Comparison of ENCODE assay signal across 8 cellular contexts in genomic region chr7:28178537-28178936, GRCh38. TPM values are rescaled to one million over a fixed set of nuclear protein-coding genes. Genes with fewer than 3 reads are reported as not detected.
DNase-seq lines count a peak whose midpoint lies in the region; ATAC-seq, FAIRE-seq and TF ChIP-seq lines count a peak whose summit lies in the region.

No MANE protein-coding gene starts in this region.

- ATAC-seq in activated naive CD4-positive, alpha-beta T cell treated with anti-CD3 and anti-CD28 coated beads, Interleukin-2, amount 50 U/mL, for 72 hours = no peak
- no peak for ATAC-seq in GM19351 (IDR thresholded peaks at IDR 0.05; ENCODE audit: unreplicated experiment)
- no peak for ATAC-seq in HG03354 (IDR thresholded peaks at IDR 0.05; ENCODE audit: poor library complexity, severe bottlenecking, unreplicated experiment)

- intact Hi-C loops in activated naive CD4-positive, alpha-beta T cell treated with anti-CD3 and anti-CD28 coated beads for 36 hours (cut with micrococcal nuclease) = no loop called here
- intact Hi-C loops in activated T-helper 1 cell treated with anti-CD3 and anti-CD28 coated beads, Interleukin-12 subunit alpha, Interleukin-12 subunit beta, Interleukin-2, Interleukin-4 antibody, amounts not matched to agents 30 ng/mL and 10 ng/mL and 1 ng/mL, durations not matched to agents 14 hours and 24 hours and 36 hours (cut with micrococcal nuclease) = loop anchor here (2.0 to 10.0 kb wide), 3 partner anchors 60 to 1314 kb away; partner anchors contain the start of gene SKAP2
- intact Hi-C loops in kidney (cut with DNase I) (no loop called here), thyroid gland (cut with DNase I) (no loop called here)

- TF ChIP-seq CTCF in kidney (IDR thresholded peaks at IDR 0.05; ENCODE audit: borderline replicate concordance, extremely low read depth, insufficient read depth) = no peak
- no peak for TF ChIP-seq CTCF in thyroid gland (IDR thresholded peaks at IDR 0.05)

- H3K4me1 ChIP-seq in kidney (ENCODE audit: control insufficient read depth in 1 of 2, insufficient read depth in 1 of 2, low read depth in 1 of 2, low read length in 2 of 2) = peaks cover 0 to 5% of the 10 kb centered on the region in 2 donors
- H3K4me1 ChIP-seq in thyroid gland = peaks cover 7 to 38% of the 10 kb centered on the region in 2 donors

- no peaks in the 10 kb centered on the region for H3K9me3 ChIP-seq in kidney (ENCODE audit: control insufficient read depth in 1 of 2, low read length in 2 of 2)
- no peaks in the 10 kb centered on the region for H3K9me3 ChIP-seq in thyroid gland

- peak overlapping the region; percentile 15 for H3K27ac Mint-ChIP-seq in activated naive CD4-positive, alpha-beta T cell treated with anti-CD3 and anti-CD28 coated beads for 36 hours
- H3K27ac Mint-ChIP-seq in activated naive CD4-positive, alpha-beta T cell treated with anti-CD3 and anti-CD28 coated beads, Interleukin-2, amount 50 U/mL, for 72 hours = no peak overlapping the region
- peak overlapping the region; percentile 62 for H3K27ac Mint-ChIP-seq in activated T-helper 1 cell treated with anti-CD3 and anti-CD28 coated beads, Interleukin-12 subunit alpha, Interleukin-12 subunit beta, Interleukin-2, Interleukin-4 antibody, amounts not matched to agents 30 ng/mL and 10 ng/mL and 1 ng/mL, durations not matched to agents 14 hours and 24 hours and 36 hours

- peak overlapping the region; percentile 60 for H3K4me3 Mint-ChIP-seq in activated naive CD4-positive, alpha-beta T cell treated with anti-CD3 and anti-CD28 coated beads for 36 hours
- H3K4me3 Mint-ChIP-seq in activated T-helper 1 cell treated with anti-CD3 and anti-CD28 coated beads, Interleukin-12 subunit alpha, Interleukin-12 subunit beta, Interleukin-2, Interleukin-4 antibody, amounts not matched to agents 30 ng/mL and 10 ng/mL and 1 ng/mL, durations not matched to agents 14 hours and 24 hours and 36 hours = peak overlapping the region; percentile 82

- H3K9ac ChIP-seq in kidney (ENCODE audit: low read length in 2 of 2) = peak overlapping the region in 1 of 2 donors; percentile 43

- H3K27me3 Mint-ChIP-seq in activated naive CD4-positive, alpha-beta T cell treated with anti-CD3 and anti-CD28 coated beads for 36 hours (ENCODE audit: low read depth) = peaks cover 6% of the 10 kb centered on the region
- H3K27me3 Mint-ChIP-seq in activated T-helper 1 cell treated with anti-CD3 and anti-CD28 coated beads, Interleukin-12 subunit alpha, Interleukin-12 subunit beta, Interleukin-2, Interleukin-4 antibody, amounts not matched to agents 30 ng/mL and 10 ng/mL and 1 ng/mL, durations not matched to agents 14 hours and 24 hours and 36 hours (ENCODE audit: insufficient read depth) = peaks cover 25% of the 10 kb centered on the region

- no peak for DNase-seq in activated naive CD4-positive, alpha-beta T cell treated with anti-CD3 and anti-CD28 coated beads for 36 hours
- no peak for DNase-seq in activated naive CD4-positive, alpha-beta T cell treated with anti-CD3 and anti-CD28 coated beads, Interleukin-2, amount 50 U/mL, for 72 hours (ENCODE audit: low spot score in 2 of 2)
- no peak for DNase-seq in activated T-helper 1 cell treated with anti-CD3 and anti-CD28 coated beads, Interleukin-12 subunit alpha, Interleukin-12 subunit beta, Interleukin-2, Interleukin-4 antibody, amounts not matched to agents 30 ng/mL and 10 ng/mL and 1 ng/mL, durations not matched to agents 14 hours and 24 hours and 36 hours (ENCODE audit: low spot score)
- DNase-seq in kidney = no peak
- DNase-seq in thyroid gland = no peak
- DNase-seq in NCI-H446 treated with DMSO at 0.1 percent for 48 hours (lab: John Stamatoyannopoulos, UW) = no peak

- no peak for FAIRE-seq in kidney (lab: Jason Lieb, UNC)

- H3K36me3 ChIP-seq in kidney (ENCODE audit: control insufficient read depth in 1 of 2, insufficient read depth in 2 of 2, low read length in 2 of 2) (no peaks in the 10 kb centered on the region), thyroid gland (no peaks in the 10 kb centered on the region)

- H3K27me3 ChIP-seq in thyroid gland = no peaks in the 10 kb centered on the region

- no peaks in the 10 kb centered on the region for H3K36me3 Mint-ChIP-seq in activated naive CD4-positive, alpha-beta T cell treated with anti-CD3 and anti-CD28 coated beads for 36 hours (ENCODE audit: low read depth)
- no peaks in the 10 kb centered on the region for H3K36me3 Mint-ChIP-seq in activated naive CD4-positive, alpha-beta T cell treated with anti-CD3 and anti-CD28 coated beads, Interleukin-2, amount 50 U/mL, for 72 hours
- no peaks in the 10 kb centered on the region for H3K36me3 Mint-ChIP-seq in activated T-helper 1 cell treated with anti-CD3 and anti-CD28 coated beads, Interleukin-12 subunit alpha, Interleukin-12 subunit beta, Interleukin-2, Interleukin-4 antibody, amounts not matched to agents 30 ng/mL and 10 ng/mL and 1 ng/mL, durations not matched to agents 14 hours and 24 hours and 36 hours (ENCODE audit: low read depth)

- no peak for TF ChIP-seq POLR2A in thyroid gland (IDR thresholded peaks at IDR 0.05)

- 78 to 81% methylated on average over 5 of the region's 5 CpGs for WGBS in thyroid gland, 2 donors

- no peaks in the 10 kb centered on the region for H3K9me3 Mint-ChIP-seq in activated naive CD4-positive, alpha-beta T cell treated with anti-CD3 and anti-CD28 coated beads for 36 hours
- no peaks in the 10 kb centered on the region for H3K9me3 Mint-ChIP-seq in activated naive CD4-positive, alpha-beta T cell treated with anti-CD3 and anti-CD28 coated beads, Interleukin-2, amount 50 U/mL, for 72 hours
- H3K9me3 Mint-ChIP-seq in activated T-helper 1 cell treated with anti-CD3 and anti-CD28 coated beads, Interleukin-12 subunit alpha, Interleukin-12 subunit beta, Interleukin-2, Interleukin-4 antibody, amounts not matched to agents 30 ng/mL and 10 ng/mL and 1 ng/mL, durations not matched to agents 14 hours and 24 hours and 36 hours = no peaks in the 10 kb centered on the region

- H3K4me3 ChIP-seq in kidney (ENCODE audit: low read length in 2 of 2) = peak overlapping the region; percentile 66 to 68
- no peak overlapping the region for H3K4me3 ChIP-seq in thyroid gland (replicated peaks in 1 of 3)

- CTCF ChIA-PET in activated naive CD4-positive, alpha-beta T cell treated with anti-CD3 and anti-CD28 coated beads for 36 hours (lab: Charles Lee) = no interaction called here

- peaks cover 23% of the 10 kb centered on the region for H3K4me1 Mint-ChIP-seq in activated naive CD4-positive, alpha-beta T cell treated with anti-CD3 and anti-CD28 coated beads for 36 hours (ENCODE audit: low read depth)
- H3K4me1 Mint-ChIP-seq in activated T-helper 1 cell treated with anti-CD3 and anti-CD28 coated beads, Interleukin-12 subunit alpha, Interleukin-12 subunit beta, Interleukin-2, Interleukin-4 antibody, amounts not matched to agents 30 ng/mL and 10 ng/mL and 1 ng/mL, durations not matched to agents 14 hours and 24 hours and 36 hours (ENCODE audit: low read depth) = peaks cover 30% of the 10 kb centered on the region

- H3K27ac ChIP-seq in kidney (ENCODE audit: low read depth in 2 of 2, low read length in 2 of 2) (no peak overlapping the region), thyroid gland (peak overlapping the region in 2 of 3 donors; percentile 71 to 75)

RNA-seq across cellular contexts. Expression of gene JAZF1, which starts 2.1 kb away (rescaled TPM):
- total RNA-seq in activated naive CD4-positive, alpha-beta T cell treated with anti-CD3 and anti-CD28 coated beads for 36 hours = 1 to 10 TPM; 3.4 to 4.7 TPM
- total RNA-seq in activated naive CD4-positive, alpha-beta T cell treated with anti-CD3 and anti-CD28 coated beads, Interleukin-2, amount 50 U/mL, for 72 hours = 1 to 10 TPM; 3.3 to 3.4 TPM
- total RNA-seq in activated T-helper 1 cell treated with anti-CD3 and anti-CD28 coated beads, Interleukin-12 subunit alpha, Interleukin-12 subunit beta, Interleukin-2, Interleukin-4 antibody, amounts not matched to agents 30 ng/mL and 10 ng/mL and 1 ng/mL, durations not matched to agents 14 hours and 24 hours and 36 hours = 6.2 and 9.8 TPM in 2 replicates
- total RNA-seq in kidney = 13.1 TPM
- polyA plus RNA-seq in kidney (ENCODE audit: insufficient read depth, low read depth, low replicate concordance) = 5.7 TPM
- 10 to 100 TPM; 12.7 to 19.2 (median 14.7) TPM for total RNA-seq in thyroid gland

Comparison
In these comparisons a context has a peak if more than half of its experiments do, and no peak if none do; other contexts are left out.
1. H3K27ac Mint-ChIP-seq: peak in activated naive CD4-positive, alpha-beta T cell treated with anti-CD3 and anti-CD28 coated beads for 36 hours (single experiment) and activated T-helper 1 cell treated with anti-CD3 and anti-CD28 coated beads, Interleukin-12 subunit alpha, Interleukin-12 subunit beta, Interleukin-2, Interleukin-4 antibody, amounts not matched to agents 30 ng/mL and 10 ng/mL and 1 ng/mL, durations not matched to agents 14 hours and 24 hours and 36 hours (single experiment); none in activated naive CD4-positive, alpha-beta T cell treated with anti-CD3 and anti-CD28 coated beads, Interleukin-2, amount 50 U/mL, for 72 hours (0 of 2).
2. H3K27ac ChIP-seq: peak in thyroid gland (2 of 3); none in kidney (0 of 2).
3. H3K4me3 ChIP-seq: peak in kidney (2 of 2); none in thyroid gland (0 of 3).